Comparison of ENCODE assay signal across 20 cellular contexts in the genomic region with DNA sequence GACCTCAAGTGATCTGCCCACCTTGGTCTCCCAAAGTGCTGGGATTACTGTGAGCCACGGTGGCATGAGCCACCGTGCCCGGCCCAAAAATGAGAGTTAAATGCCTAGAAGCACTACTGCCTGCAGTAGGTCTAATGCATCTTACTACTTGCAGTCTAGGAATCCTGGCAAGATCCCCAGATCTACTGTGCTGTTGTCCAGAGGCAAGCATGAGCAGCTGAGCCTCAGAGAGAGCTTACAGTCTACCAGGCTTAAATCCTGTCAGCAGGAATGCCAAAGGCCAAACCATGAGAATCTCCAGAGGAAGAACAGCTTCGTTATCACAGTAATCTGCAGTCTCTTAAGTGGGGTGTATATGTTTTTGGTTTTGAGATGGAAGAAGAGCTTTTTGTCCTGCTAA. TPM values are rescaled to one million over a fixed set of nuclear protein-coding genes. Genes with fewer than 3 reads are reported as not detected.
DNase-seq lines count a peak whose midpoint lies in the region; ATAC-seq and TF ChIP-seq lines count a peak whose summit lies in the region.
"Had no signal": no experiment of that assay in that cellular context is flagged by ENCODE, and none has a peak within 500 bp of the region (broad histone marks: within the 10 kb centered on the region; RNA-seq: fewer than 3 reads in every experiment).

No MANE protein-coding gene starts in this region.

- 59 to 66% methylated on average over 4 of the region's 4 CpGs for WGBS in heart right ventricle, 2 donors

- no peak overlapping the region for H3K27ac ChIP-seq in heart right ventricle
- H3K27ac ChIP-seq: cardiac muscle cell, dorsolateral prefrontal cortex, gastrocnemius medialis had no signal

- no peak overlapping the region for H3K4me3 Mint-ChIP-seq in stimulated activated memory B cell treated with anti-CD40 and anti-IgM and Interleukin-4, amounts not matched to agents 10 μg/mL and 1 μg/mL and 100 μg/mL, for 72 hours
- H3K4me3 Mint-ChIP-seq in type B pancreatic cell = no peak overlapping the region
- H3K4me3 Mint-ChIP-seq: activated B cell treated with CpG ODN at 0.5 μM for 24 hours had no signal

- H3K9me3 Mint-ChIP-seq in stimulated activated memory B cell treated with anti-CD40 and anti-IgM and Interleukin-4, amounts not matched to agents 10 μg/mL and 1 μg/mL and 100 μg/mL, for 72 hours = no peaks in the 10 kb centered on the region
- H3K9me3 Mint-ChIP-seq in type B pancreatic cell = no peaks in the 10 kb centered on the region
- H3K9me3 Mint-ChIP-seq: activated B cell treated with CpG ODN at 0.5 μM for 24 hours had no signal

- no peak for TF ChIP-seq CTCF in heart right ventricle (IDR thresholded peaks at IDR 0.05)
- no peak for TF ChIP-seq CTCF in astrocyte of the cerebellum (IDR thresholded peaks at IDR 0.05; ENCODE audit: low read depth, low read length, missing control alignments)
- TF ChIP-seq CTCF in type B pancreatic cell (conservative IDR thresholded peaks at IDR 0.05) = no peak

- intact Hi-C loops in heart right ventricle (cut with DNase I) (no loop called here), cardiac septum (cut with DNase I) (no loop called here)

- no peaks in the 10 kb centered on the region for H3K4me1 ChIP-seq in heart right ventricle
- H3K4me1 ChIP-seq: gastrocnemius medialis had no signal

- ATAC-seq in heart right ventricle (peak in 7 of 8 donors; percentile 34 to 81 (median 75)), left lobe of liver (peak; percentile 48)
- no peak for ATAC-seq in stimulated activated memory B cell treated with anti-CD40 and anti-IgM and Interleukin-4, amounts not matched to agents 10 μg/mL and 1 μg/mL and 100 μg/mL, for 72 hours
- ATAC-seq: gastrocnemius medialis, left colon, Panc1, right cardiac atrium had no signal

- peak in 1 of 2 donors; percentile 38 for DNase-seq in heart right ventricle
- DNase-seq in cardiac septum (ENCODE audit: low spot score) = no peak
- peak; percentile 13 for DNase-seq in astrocyte of the cerebellum (ENCODE audit: low read depth)
- DNase-seq in left lobe of liver (ENCODE audit: low spot score) = no peak
- no peak for DNase-seq in GM03348 (ENCODE audit: low spot score)
- no peak for DNase-seq in type B pancreatic cell (ENCODE audit: extremely low spot score, unreplicated experiment)
- no peak for DNase-seq in NCI-H524 (lab: John Stamatoyannopoulos, UW)
- DNase-seq: activated B cell treated with CpG ODN at 0.5 μM for 24 hours; dorsolateral prefrontal cortex; gastrocnemius medialis; GF-D8; left colon; NCI-H1048; NCI-H2029 treated with DMSO at 0.1 percent for 48 hours; NCI-H446 treated with DMSO at 0.1 percent for 48 hours; NK-92 treated with Interleukin-12 subunit alpha and Interleukin-12 subunit beta, amount 100 ng/mL, for 24 hours; right cardiac atrium had no signal

- H3K36me3 Mint-ChIP-seq in stimulated activated memory B cell treated with anti-CD40 and anti-IgM and Interleukin-4, amounts not matched to agents 10 μg/mL and 1 μg/mL and 100 μg/mL, for 72 hours = peaks cover 70% of the 10 kb centered on the region
- H3K36me3 Mint-ChIP-seq in type B pancreatic cell = peaks cover 45% of the 10 kb centered on the region

- H3K27ac Mint-ChIP-seq in stimulated activated memory B cell treated with anti-CD40 and anti-IgM and Interleukin-4, amounts not matched to agents 10 μg/mL and 1 μg/mL and 100 μg/mL, for 72 hours = peak overlapping the region; percentile 46
- H3K27ac Mint-ChIP-seq in type B pancreatic cell = no peak overlapping the region
- H3K27ac Mint-ChIP-seq: activated B cell treated with CpG ODN at 0.5 μM for 24 hours had no signal

- no peaks in the 10 kb centered on the region for H3K27me3 Mint-ChIP-seq in stimulated activated memory B cell treated with anti-CD40 and anti-IgM and Interleukin-4, amounts not matched to agents 10 μg/mL and 1 μg/mL and 100 μg/mL, for 72 hours
- H3K27me3 Mint-ChIP-seq in type B pancreatic cell = no peaks in the 10 kb centered on the region
- H3K27me3 Mint-ChIP-seq: activated B cell treated with CpG ODN at 0.5 μM for 24 hours had no signal

- H3K27me3 ChIP-seq in heart right ventricle = no peaks in the 10 kb centered on the region
- H3K27me3 ChIP-seq: cardiac muscle cell, dorsolateral prefrontal cortex, gastrocnemius medialis had no signal

- H3K4me3 ChIP-seq in heart right ventricle (no peak overlapping the region), astrocyte of the cerebellum (ENCODE audit: low read depth, low read length) (no peak overlapping the region)
- H3K4me3 ChIP-seq: cardiac muscle cell, dorsolateral prefrontal cortex, gastrocnemius medialis had no signal

- H3K4me1 Mint-ChIP-seq in stimulated activated memory B cell treated with anti-CD40 and anti-IgM and Interleukin-4, amounts not matched to agents 10 μg/mL and 1 μg/mL and 100 μg/mL, for 72 hours = no peaks in the 10 kb centered on the region
- no peaks in the 10 kb centered on the region for H3K4me1 Mint-ChIP-seq in type B pancreatic cell (ENCODE audit: unreplicated experiment)
- H3K4me1 Mint-ChIP-seq: activated B cell treated with CpG ODN at 0.5 μM for 24 hours had no signal

- peaks cover 0 to 98% (median 39%) of the 10 kb centered on the region in 9 donors for H3K36me3 ChIP-seq in heart right ventricle

- in situ Hi-C loops in astrocyte of the cerebellum (cut with HindIII; ENCODE audit: low sequenced_read_pairs) = no loop called here

- H3K9me3 ChIP-seq in heart right ventricle = no peaks in the 10 kb centered on the region
- H3K9me3 ChIP-seq: gastrocnemius medialis had no signal

RNA-seq across cellular contexts. Expression of gene XRCC5, which starts 54.4 kb away (rescaled TPM):
- total RNA-seq in heart right ventricle (100 to 1,000 TPM; 112 to 163 (median 137) TPM), cardiac septum (107 TPM), left lobe of liver (101 TPM), type B pancreatic cell (ENCODE audit: low replicate concordance) (266 and 349 TPM in 2 replicates)
- 10 to 100 TPM; 35.6 to 77.5 TPM for polyA plus RNA-seq in heart right ventricle
